1 cellular context compared by ENCODE assay signal in the genomic region with DNA sequence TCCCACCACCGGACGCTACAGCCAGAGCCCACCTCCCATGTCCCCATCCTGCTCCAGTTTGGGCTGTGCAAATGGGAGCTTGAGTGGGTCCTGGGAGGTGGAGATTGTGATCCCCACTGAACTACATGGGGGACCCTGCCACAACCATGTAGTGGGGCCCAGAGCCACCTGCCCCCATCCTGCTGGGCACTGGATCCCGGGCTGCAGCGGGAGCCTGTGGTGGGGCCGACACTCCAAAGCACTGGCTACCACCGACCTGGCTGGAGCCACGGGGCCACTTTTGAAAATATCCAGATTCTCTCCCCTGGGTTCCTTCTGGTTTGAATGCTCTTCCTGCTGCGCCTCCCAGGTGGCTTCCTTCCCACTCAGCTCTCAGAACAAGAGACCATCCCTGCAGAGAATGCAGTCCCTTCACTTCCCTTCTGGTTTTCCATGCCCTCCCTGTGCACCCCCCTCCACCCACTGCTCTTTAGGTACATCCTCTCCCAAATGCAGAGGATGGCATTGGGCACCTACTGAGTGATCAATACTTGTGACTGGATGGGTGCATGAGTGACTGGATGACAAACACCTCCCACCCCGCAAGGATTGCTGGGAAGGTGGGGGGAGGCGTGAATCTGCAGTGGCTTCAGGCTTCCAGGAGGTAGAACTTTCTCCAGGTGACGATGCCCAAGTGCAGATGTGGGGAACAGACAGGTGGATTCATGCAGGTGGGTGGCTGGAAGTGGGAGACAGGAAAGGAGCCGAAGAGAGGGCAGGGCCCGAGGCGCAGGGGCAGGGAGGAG.
TF ChIP-seq lines count a peak whose summit lies in the region.

No MANE protein-coding gene starts in this region.

TF ChIP-seq in HepG2, 621 proteins besides CTCF, POLR2A, EP300 and RAD21:
- TF ChIP-seq, protein P1, sequence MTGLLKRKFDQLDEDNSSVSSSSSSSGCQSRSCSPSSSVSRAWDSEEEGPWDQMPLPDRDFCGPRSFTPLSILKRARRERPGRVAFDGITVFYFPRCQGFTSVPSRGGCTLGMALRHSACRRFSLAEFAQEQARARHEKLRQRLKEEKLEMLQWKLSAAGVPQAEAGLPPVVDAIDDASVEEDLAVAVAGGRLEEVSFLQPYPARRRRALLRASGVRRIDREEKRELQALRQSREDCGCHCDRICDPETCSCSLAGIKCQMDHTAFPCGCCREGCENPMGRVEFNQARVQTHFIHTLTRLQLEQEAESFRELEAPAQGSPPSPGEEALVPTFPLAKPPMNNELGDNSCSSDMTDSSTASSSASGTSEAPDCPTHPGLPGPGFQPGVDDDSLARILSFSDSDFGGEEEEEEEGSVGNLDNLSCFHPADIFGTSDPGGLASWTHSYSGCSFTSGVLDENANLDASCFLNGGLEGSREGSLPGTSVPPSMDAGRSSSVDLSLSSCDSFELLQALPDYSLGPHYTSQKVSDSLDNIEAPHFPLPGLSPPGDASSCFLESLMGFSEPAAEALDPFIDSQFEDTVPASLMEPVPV (CRISPR knock-in tag; IDR thresholded peaks at IDR 0.05): no peak
- TF ChIP-seq RARA (CRISPR knock-in tag; IDR thresholded peaks at IDR 0.05) (no peak), ZNF143 (CRISPR knock-in tag; IDR thresholded peaks at IDR 0.05) (peak; percentile 72), ARNTL (CRISPR knock-in tag; IDR thresholded peaks at IDR 0.05) (no peak), EED (CRISPR knock-in tag; IDR thresholded peaks at IDR 0.05) (peak; percentile 56; the same call in 1 of the 2 replicates), MIXL1 (CRISPR knock-in tag; IDR thresholded peaks at IDR 0.05) (no peak), RFX3 (CRISPR knock-in tag; IDR thresholded peaks at IDR 0.05) (no peak), GABPB1 (CRISPR knock-in tag; IDR thresholded peaks at IDR 0.05) (no peak), ZNF670 (CRISPR knock-in tag; IDR thresholded peaks at IDR 0.05; ENCODE audit: borderline replicate concordance) (no peak), ZNF460 (CRISPR knock-in tag; IDR thresholded peaks at IDR 0.05; ENCODE audit: borderline replicate concordance) (no peak), MAZ (IDR thresholded peaks at IDR 0.05; ENCODE audit: borderline replicate concordance, low read depth, low read length) (no peak), MAZ (CRISPR knock-in tag; IDR thresholded peaks at IDR 0.05; ENCODE audit: low read depth) (no peak), IKZF1 (IDR thresholded peaks at IDR 0.05) (no peak), FOXP4 (CRISPR knock-in tag; IDR thresholded peaks at IDR 0.05) (no peak), POLR2G (IDR thresholded peaks at IDR 0.05; ENCODE audit: low read depth, low read length) (no peak), THAP9 (CRISPR knock-in tag; IDR thresholded peaks at IDR 0.05; ENCODE audit: borderline replicate concordance) (0 out of 2 replicates have a peak, but pooled peaks have one; percentile 40), AGO1 (IDR thresholded peaks at IDR 0.05; ENCODE audit: low read depth, low read length, poor library complexity, severe bottlenecking) (peak; percentile 25), ZBTB25 (CRISPR knock-in tag; IDR thresholded peaks at IDR 0.05) (no peak)
- TF ChIP-seq, protein P2, sequence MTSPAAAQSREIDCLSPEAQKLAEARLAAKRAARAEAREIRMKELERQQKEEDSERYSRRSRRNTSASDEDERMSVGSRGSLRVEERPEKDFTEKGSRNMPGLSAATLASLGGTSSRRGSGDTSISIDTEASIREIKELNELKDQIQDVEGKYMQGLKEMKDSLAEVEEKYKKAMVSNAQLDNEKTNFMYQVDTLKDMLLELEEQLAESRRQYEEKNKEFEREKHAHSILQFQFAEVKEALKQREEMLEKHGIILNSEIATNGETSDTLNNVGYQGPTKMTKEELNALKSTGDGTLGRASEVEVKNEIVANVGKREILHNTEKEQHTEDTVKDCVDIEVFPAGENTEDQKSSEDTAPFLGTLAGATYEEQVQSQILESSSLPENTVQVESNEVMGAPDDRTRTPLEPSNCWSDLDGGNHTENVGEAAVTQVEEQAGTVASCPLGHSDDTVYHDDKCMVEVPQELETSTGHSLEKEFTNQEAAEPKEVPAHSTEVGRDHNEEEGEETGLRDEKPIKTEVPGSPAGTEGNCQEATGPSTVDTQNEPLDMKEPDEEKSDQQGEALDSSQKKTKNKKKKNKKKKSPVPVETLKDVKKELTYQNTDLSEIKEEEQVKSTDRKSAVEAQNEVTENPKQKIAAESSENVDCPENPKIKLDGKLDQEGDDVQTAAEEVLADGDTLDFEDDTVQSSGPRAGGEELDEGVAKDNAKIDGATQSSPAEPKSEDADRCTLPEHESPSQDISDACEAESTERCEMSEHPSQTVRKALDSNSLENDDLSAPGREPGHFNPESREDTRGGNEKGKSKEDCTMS (CRISPR knock-in tag; conservative IDR thresholded peaks at IDR 0.05): no peak
- TF ChIP-seq, protein P3, sequence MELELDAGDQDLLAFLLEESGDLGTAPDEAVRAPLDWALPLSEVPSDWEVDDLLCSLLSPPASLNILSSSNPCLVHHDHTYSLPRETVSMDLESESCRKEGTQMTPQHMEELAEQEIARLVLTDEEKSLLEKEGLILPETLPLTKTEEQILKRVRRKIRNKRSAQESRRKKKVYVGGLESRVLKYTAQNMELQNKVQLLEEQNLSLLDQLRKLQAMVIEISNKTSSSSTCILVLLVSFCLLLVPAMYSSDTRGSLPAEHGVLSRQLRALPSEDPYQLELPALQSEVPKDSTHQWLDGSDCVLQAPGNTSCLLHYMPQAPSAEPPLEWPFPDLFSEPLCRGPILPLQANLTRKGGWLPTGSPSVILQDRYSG (CRISPR knock-in tag; IDR thresholded peaks at IDR 0.05): no peak
TF ChIP-seq in HepG2: peak in this region for 4.
